In genomic region chr20:37358366-37359150, GRCh38 we compare ENCODE assay signal across 13 cellular contexts. TPM values are rescaled to one million over a fixed set of nuclear protein-coding genes. Genes with fewer than 3 reads are reported as not detected.
DNase-seq lines count a peak whose midpoint lies in the region; ATAC-seq and TF ChIP-seq lines count a peak whose summit lies in the region.
"Had no signal": no experiment of that assay in that cellular context is flagged by ENCODE, and none has a peak within 500 bp of the region (broad histone marks: within the 10 kb centered on the region; RNA-seq: fewer than 3 reads in every experiment).

No MANE protein-coding gene starts in this region.

- H3K4me1 ChIP-seq in Panc1 (ENCODE audit: control insufficient read depth, insufficient read depth, low read length) (no peaks in the 10 kb centered on the region), foreskin keratinocyte (peaks cover 43% of the 10 kb centered on the region), psoas muscle (no peaks in the 10 kb centered on the region)
- no peaks in the 10 kb centered on the region for H3K4me1 ChIP-seq in CD8-positive, alpha-beta memory T cell (ENCODE audit: insufficient read depth, low read length)

- H3K4me3 Mint-ChIP-seq in CD14-positive monocyte, result peak overlapping the region in 1 of 2 donors; percentile 77
- H3K4me3 Mint-ChIP-seq in CD8-positive, alpha-beta memory T cell, result no peak overlapping the region
- H3K4me3 Mint-ChIP-seq in activated T-helper 1 cell treated with anti-CD3 and anti-CD28 coated beads, Interleukin-12 subunit alpha, Interleukin-12 subunit beta, Interleukin-2, Interleukin-4 antibody, amounts not matched to agents 30 ng/mL and 10 ng/mL and 1 ng/mL, durations not matched to agents 14 hours and 24 hours and 36 hours, result no peak overlapping the region
- H3K4me3 Mint-ChIP-seq: activated CD4-positive, alpha-beta T cell treated with anti-CD3 and anti-CD28 coated beads for 36 hours had no signal

- no peak for DNase-seq in CD14-positive monocyte (ENCODE audit: low spot score)
- DNase-seq in Panc1 (ENCODE audit: low read depth, low spot score), result no peak
- DNase-seq in foreskin keratinocyte, result peak; percentile 77 to 90
- DNase-seq in psoas muscle, result peak; percentile 54 to 69
- DNase-seq in DMS 273 treated with DMSO at 0.1 percent for 48 hours (lab: John Stamatoyannopoulos, UW), result no peak
- DNase-seq in CD8-positive, alpha-beta memory T cell, result no peak
- DNase-seq in SHP77 treated with DMSO at 0.1 percent for 48 hours (lab: John Stamatoyannopoulos, UW), result no peak
- no peak for DNase-seq in activated T-helper 1 cell treated with anti-CD3 and anti-CD28 coated beads, Interleukin-12 subunit alpha, Interleukin-12 subunit beta, Interleukin-2, Interleukin-4 antibody, amounts not matched to agents 30 ng/mL and 10 ng/mL and 1 ng/mL, durations not matched to agents 14 hours and 24 hours and 36 hours (ENCODE audit: low spot score)
- DNase-seq: activated CD4-positive, alpha-beta T cell treated with anti-CD3 and anti-CD28 coated beads for 36 hours; cortex of kidney; mucosa of descending colon; NCI-H510A treated with DMSO at 0.1 percent for 48 hours; stimulated activated naive CD8-positive, alpha-beta T cell treated with anti-CD3 and anti-CD28 coated beads, Interleukin-15, Interleukin-2, amounts not matched to agents 100 U/mL and 50 U/mL, for 24 hours had no signal

- no peaks in the 10 kb centered on the region for H3K36me3 ChIP-seq in Panc1 (ENCODE audit: control insufficient read depth, insufficient read depth, low read length)
- H3K36me3 ChIP-seq in psoas muscle (ENCODE audit: insufficient read depth in 1 of 2, low read depth in 1 of 2), result no peaks in the 10 kb centered on the region
- H3K36me3 ChIP-seq in CD8-positive, alpha-beta memory T cell (ENCODE audit: insufficient read depth, low read length), result no peaks in the 10 kb centered on the region

- intact Hi-C loops in CD14-positive monocyte (cut with micrococcal nuclease) (no loop called here), Panc1 (cut with micrococcal nuclease; ENCODE audit: unreplicated experiment) (no loop called here), psoas muscle (cut with DNase I) (no loop called here)
- intact Hi-C loops in activated T-helper 1 cell treated with anti-CD3 and anti-CD28 coated beads, Interleukin-12 subunit alpha, Interleukin-12 subunit beta, Interleukin-2, Interleukin-4 antibody, amounts not matched to agents 30 ng/mL and 10 ng/mL and 1 ng/mL, durations not matched to agents 14 hours and 24 hours and 36 hours (cut with micrococcal nuclease), result no loop called here

- no peak overlapping the region for H3K4me3 ChIP-seq in Panc1 (ENCODE audit: low read depth in 2 of 2, low read length in 2 of 2)
- no peak overlapping the region for H3K4me3 ChIP-seq in psoas muscle
- H3K4me3 ChIP-seq in CD8-positive, alpha-beta memory T cell (ENCODE audit: low read length), result no peak overlapping the region
- H3K4me3 ChIP-seq: mucosa of descending colon had no signal

- peaks cover 0 to 5% (median 0%) of the 10 kb centered on the region in 7 donors for H3K9me3 Mint-ChIP-seq in CD14-positive monocyte
- H3K9me3 Mint-ChIP-seq in CD8-positive, alpha-beta memory T cell, result no peaks in the 10 kb centered on the region
- H3K9me3 Mint-ChIP-seq in activated T-helper 1 cell treated with anti-CD3 and anti-CD28 coated beads, Interleukin-12 subunit alpha, Interleukin-12 subunit beta, Interleukin-2, Interleukin-4 antibody, amounts not matched to agents 30 ng/mL and 10 ng/mL and 1 ng/mL, durations not matched to agents 14 hours and 24 hours and 36 hours, result no peaks in the 10 kb centered on the region

- H3K27ac ChIP-seq in Panc1 (ENCODE audit: low read length) (no peak overlapping the region), foreskin keratinocyte (peak overlapping the region; percentile 17), psoas muscle (no peak overlapping the region)
- H3K27ac ChIP-seq in CD8-positive, alpha-beta memory T cell (ENCODE audit: low read depth, low read length), result no peak overlapping the region

- H3K4me1 Mint-ChIP-seq in CD14-positive monocyte, result peaks cover 54% of the 10 kb centered on the region
- H3K4me1 Mint-ChIP-seq in CD8-positive, alpha-beta memory T cell, result peaks cover 0 to 6% (median 0%) of the 10 kb centered on the region in 3 donors
- no peaks in the 10 kb centered on the region for H3K4me1 Mint-ChIP-seq in activated T-helper 1 cell treated with anti-CD3 and anti-CD28 coated beads, Interleukin-12 subunit alpha, Interleukin-12 subunit beta, Interleukin-2, Interleukin-4 antibody, amounts not matched to agents 30 ng/mL and 10 ng/mL and 1 ng/mL, durations not matched to agents 14 hours and 24 hours and 36 hours (ENCODE audit: low read depth)
- H3K4me1 Mint-ChIP-seq: activated CD4-positive, alpha-beta T cell treated with anti-CD3 and anti-CD28 coated beads for 36 hours had no signal

- CTCF ChIA-PET in Panc1 (lab: Charles Lee), result no interaction called here
- CTCF ChIA-PET in CD8-positive, alpha-beta memory T cell (lab: Charles Lee), result no interaction called here

- peak overlapping the region in 4 of 7 donors; percentile 30 to 90 (median 86) for H3K27ac Mint-ChIP-seq in CD14-positive monocyte
- peak overlapping the region in 2 of 8 donors; percentile 47 to 83 for H3K27ac Mint-ChIP-seq in CD8-positive, alpha-beta memory T cell
- no peak overlapping the region for H3K27ac Mint-ChIP-seq in activated T-helper 1 cell treated with anti-CD3 and anti-CD28 coated beads, Interleukin-12 subunit alpha, Interleukin-12 subunit beta, Interleukin-2, Interleukin-4 antibody, amounts not matched to agents 30 ng/mL and 10 ng/mL and 1 ng/mL, durations not matched to agents 14 hours and 24 hours and 36 hours
- H3K27ac Mint-ChIP-seq: activated CD4-positive, alpha-beta T cell treated with anti-CD3 and anti-CD28 coated beads for 36 hours had no signal

- ATAC-seq in Panc1, result peak; percentile 41
- ATAC-seq in foreskin keratinocyte, result peak; percentile 82
- peak in 1 of 4 donors; percentile 33 for ATAC-seq in psoas muscle
- ATAC-seq: activated CD4-positive, alpha-beta T cell treated with anti-CD3 and anti-CD28 coated beads for 36 hours; mucosa of descending colon; stimulated activated naive CD8-positive, alpha-beta T cell treated with anti-CD3 and anti-CD28 coated beads, Interleukin-15, Interleukin-2, amounts not matched to agents 100 U/mL and 50 U/mL, for 24 hours had no signal

- WGBS in psoas muscle, 3 donors, result 62% methylated on average over 20 to 23 of the region's 23 CpGs

- peaks cover 21 to 41% of the 10 kb centered on the region in 2 donors for H3K36me3 Mint-ChIP-seq in CD14-positive monocyte
- H3K36me3 Mint-ChIP-seq in CD8-positive, alpha-beta memory T cell, result peaks cover 0 to 1% (median 0%) of the 10 kb centered on the region in 3 donors
- H3K36me3 Mint-ChIP-seq in activated T-helper 1 cell treated with anti-CD3 and anti-CD28 coated beads, Interleukin-12 subunit alpha, Interleukin-12 subunit beta, Interleukin-2, Interleukin-4 antibody, amounts not matched to agents 30 ng/mL and 10 ng/mL and 1 ng/mL, durations not matched to agents 14 hours and 24 hours and 36 hours (ENCODE audit: low read depth), result no peaks in the 10 kb centered on the region

- H3K27me3 ChIP-seq in Panc1 (ENCODE audit: control insufficient read depth, insufficient read depth, low read length) (no peaks in the 10 kb centered on the region), foreskin keratinocyte (no peaks in the 10 kb centered on the region), psoas muscle (ENCODE audit: insufficient read depth in 3 of 3, low read length in 2 of 3) (no peaks in the 10 kb centered on the region)
- H3K27me3 ChIP-seq in CD8-positive, alpha-beta memory T cell (ENCODE audit: insufficient read depth, low read length, poor library complexity, severe bottlenecking), result no peaks in the 10 kb centered on the region

- BruUV-seq in Panc1 (replicated peaks; lab: Mats Ljungman, UMichigan), result no TSS peak

- TF ChIP-seq CTCF in CD14-positive monocyte (IDR thresholded peaks at IDR 0.05) (no peak), Panc1 (IDR thresholded peaks at IDR 0.05) (no peak), foreskin keratinocyte (conservative IDR thresholded peaks at IDR 0.05) (peak; percentile 1), psoas muscle (IDR thresholded peaks at IDR 0.05) (no peak)

- in situ Hi-C loops in Panc1 (cut with HindIII; ENCODE audit: low pct_unique_long_range_greater_than_20kb, low sequenced_read_pairs), result no loop called here

- peaks cover 6 to 21% (median 9%) of the 10 kb centered on the region in 3 donors for H3K27me3 Mint-ChIP-seq in CD14-positive monocyte (ENCODE audit: low read depth in 3 of 3)
- H3K27me3 Mint-ChIP-seq in CD8-positive, alpha-beta memory T cell, result no peaks in the 10 kb centered on the region
- no peaks in the 10 kb centered on the region for H3K27me3 Mint-ChIP-seq in activated T-helper 1 cell treated with anti-CD3 and anti-CD28 coated beads, Interleukin-12 subunit alpha, Interleukin-12 subunit beta, Interleukin-2, Interleukin-4 antibody, amounts not matched to agents 30 ng/mL and 10 ng/mL and 1 ng/mL, durations not matched to agents 14 hours and 24 hours and 36 hours (ENCODE audit: insufficient read depth)
- H3K27me3 Mint-ChIP-seq: activated CD4-positive, alpha-beta T cell treated with anti-CD3 and anti-CD28 coated beads for 36 hours had no signal

- H3K9me3 ChIP-seq in Panc1 (ENCODE audit: control insufficient read depth, insufficient read depth, low read depth, low read length) (no peaks in the 10 kb centered on the region), psoas muscle (no peaks in the 10 kb centered on the region)
- H3K9me3 ChIP-seq in CD8-positive, alpha-beta memory T cell (ENCODE audit: low read length), result no peaks in the 10 kb centered on the region
- H3K9me3 ChIP-seq: mucosa of descending colon had no signal

- POLR2A ChIA-PET in Panc1 (lab: Charles Lee), result no interaction called here
- POLR2A ChIA-PET in CD8-positive, alpha-beta memory T cell (lab: Charles Lee), result no interaction called here

RNA-seq across cellular contexts. Expression of gene SRC, which starts 12.6 kb away (rescaled TPM):
- polyA plus RNA-seq in CD14-positive monocyte (1 to 10 TPM; 4.9 to 6.8 TPM), foreskin keratinocyte (22.2 and 26.2 TPM in 2 replicates), psoas muscle (1 to 10 TPM in 1 of 3 donors, under 1 TPM in 2; 0.86 to 1.0 (median 0.97) TPM)
- total RNA-seq in Panc1 (2021; ENCODE audit: unreplicated experiment) (24.9 TPM), foreskin keratinocyte (29.8 and 36.6 TPM in 2 replicates), psoas muscle (1 to 10 TPM; 1.3 to 3.0 (median 1.9) TPM)
- polyA plus RNA-seq in Panc1 (2012; ENCODE audit: insufficient read length), result 31.3 TPM
- total RNA-seq in CD8-positive, alpha-beta memory T cell, result 1 to 10 TPM; 2.4 to 2.7 TPM
- 1.2 TPM for polyA plus RNA-seq in CD8-positive, alpha-beta memory T cell
- 6.2 and 6.4 TPM in 2 replicates for total RNA-seq in activated T-helper 1 cell treated with anti-CD3 and anti-CD28 coated beads, Interleukin-12 subunit alpha, Interleukin-12 subunit beta, Interleukin-2, Interleukin-4 antibody, amounts not matched to agents 30 ng/mL and 10 ng/mL and 1 ng/mL, durations not matched to agents 14 hours and 24 hours and 36 hours

Comparison
In these comparisons a context has a peak if more than half of its experiments do, and no peak if none do; other contexts are left out.
1. DNase-seq: peak in foreskin keratinocyte (2 of 2) and psoas muscle (2 of 2); none in CD14-positive monocyte (single experiment), Panc1 (single experiment), DMS 273 treated with DMSO at 0.1 percent for 48 hours (single experiment), CD8-positive, alpha-beta memory T cell (0 of 5), SHP77 treated with DMSO at 0.1 percent for 48 hours (single experiment) and activated T-helper 1 cell treated with anti-CD3 and anti-CD28 coated beads, Interleukin-12 subunit alpha, Interleukin-12 subunit beta, Interleukin-2, Interleukin-4 antibody, amounts not matched to agents 30 ng/mL and 10 ng/mL and 1 ng/mL, durations not matched to agents 14 hours and 24 hours and 36 hours (single experiment).